ENCODE assay signal across 20 cellular contexts in the genomic region with DNA sequence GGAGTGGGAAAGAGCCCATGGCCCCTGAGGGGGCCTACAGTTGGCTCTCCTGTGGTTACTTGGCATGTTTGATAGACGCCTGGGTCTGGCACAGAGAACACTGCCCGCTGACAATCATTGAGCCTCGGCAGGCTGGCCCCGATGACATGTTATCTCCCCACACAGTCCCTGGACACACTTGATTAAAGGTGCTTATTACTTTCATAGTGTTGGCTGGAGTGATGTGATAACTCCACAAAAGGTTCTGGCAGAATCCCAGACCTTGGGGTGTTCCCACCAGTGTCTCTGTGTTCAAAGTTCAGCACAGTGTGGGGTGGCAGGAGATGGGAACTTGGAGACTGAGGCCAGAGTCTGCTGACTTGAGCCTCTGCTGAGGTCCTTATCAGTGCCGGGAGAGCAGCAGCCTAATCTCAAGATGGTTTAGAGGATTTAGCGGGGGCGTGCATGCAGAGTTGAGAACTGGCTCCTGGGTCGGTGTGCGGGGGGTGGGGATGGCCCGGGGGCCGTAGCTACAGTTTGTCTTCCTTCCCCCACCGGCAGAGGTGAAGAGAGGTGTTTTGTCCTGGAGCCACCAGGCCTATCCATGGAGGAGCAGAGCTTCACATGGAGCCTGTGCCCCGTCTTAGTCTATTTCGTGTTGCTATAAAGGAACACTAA. TPM values are rescaled to one million over a fixed set of nuclear protein-coding genes. Genes with fewer than 3 reads are reported as not detected.
A peak's percentile ranks its signal among the peaks of the same experiment; 100 is the strongest.
DNase-seq lines count a peak whose midpoint lies in the region; ATAC-seq and TF ChIP-seq lines count a peak whose summit lies in the region.
"Had no signal": no experiment of that assay in that cellular context is flagged by ENCODE, and none has a peak within 500 bp of the region (broad histone marks: within the 10 kb centered on the region; RNA-seq: fewer than 3 reads in every experiment).

No MANE protein-coding gene starts in this region.

- H3K9me2 ChIP-seq in OCI-LY1 (ENCODE audit: low read depth, low read length) (no peaks in the 10 kb centered on the region), PC-3 (replicated peaks; ENCODE audit: low read length) (no peaks in the 10 kb centered on the region)

- no peaks in the 10 kb centered on the region for H3K4me1 ChIP-seq in Caco-2
- peaks cover 98% of the 10 kb centered on the region for H3K4me1 ChIP-seq in OCI-LY1 (ENCODE audit: insufficient read depth, low read length, severe bottlenecking)
- peaks cover 28% of the 10 kb centered on the region for H3K4me1 ChIP-seq in endodermal cell (ENCODE audit: control insufficient read depth, insufficient read depth, low read length)
- H3K4me1 ChIP-seq in breast epithelium: no peaks in the 10 kb centered on the region
- no peaks in the 10 kb centered on the region for H3K4me1 ChIP-seq in PC-3 (ENCODE audit: insufficient read depth, low read length)
- H3K4me1 ChIP-seq: body of pancreas, uterus had no signal

- H3K9ac ChIP-seq in OCI-LY1 (ENCODE audit: low read length) (peak overlapping the region; percentile 23; the same call in 1 of the 2 replicates), endodermal cell (ENCODE audit: extremely low read depth, low read length, poor library complexity, severe bottlenecking) (no peak overlapping the region), PC-3 (ENCODE audit: low read length) (no peak overlapping the region)

- H3K4me1 Mint-ChIP-seq in Caco-2 (ENCODE audit: low read depth, unreplicated experiment): peaks cover 7% of the 10 kb centered on the region
- H3K4me1 Mint-ChIP-seq in endodermal cell: peaks cover 53% of the 10 kb centered on the region
- peaks cover 39% of the 10 kb centered on the region for H3K4me1 Mint-ChIP-seq in memory B cell

- H3K36me3 Mint-ChIP-seq in Caco-2 (ENCODE audit: insufficient read depth, unreplicated experiment): no peaks in the 10 kb centered on the region
- peaks cover 4% of the 10 kb centered on the region for H3K36me3 Mint-ChIP-seq in endodermal cell (ENCODE audit: low read depth)
- H3K36me3 Mint-ChIP-seq in memory B cell: peaks cover 6% of the 10 kb centered on the region
- H3K36me3 Mint-ChIP-seq: mesothelial cell of epicardium; naive thymus-derived CD8-positive, alpha-beta T cell had no signal

- 63 to 92% methylated on average over 5 to 14 of the region's 14 CpGs for WGBS in endodermal cell (ENCODE audit: insufficient coverage in 1 of 2, insufficient read length in 1 of 2), 2 experiments

- BruUV-seq in Caco-2 (replicated peaks; lab: Mats Ljungman, UMichigan) (no TSS peak), PC-3 (replicated peaks; lab: Mats Ljungman, UMichigan) (no TSS peak)

- CTCF ChIA-PET in Caco-2 (lab: Charles Lee): no interaction called here
- CTCF ChIA-PET in PC-3 (lab: Charles Lee): no interaction called here

- H3K36me3 ChIP-seq in Caco-2 (ENCODE audit: control insufficient read depth, insufficient read depth, low read length) (no peaks in the 10 kb centered on the region), OCI-LY1 (ENCODE audit: insufficient read depth, low read length) (no peaks in the 10 kb centered on the region), endodermal cell (ENCODE audit: control insufficient read depth, insufficient read depth, low read length) (no peaks in the 10 kb centered on the region), breast epithelium (no peaks in the 10 kb centered on the region), PC-3 (ENCODE audit: low read depth, low read length) (no peaks in the 10 kb centered on the region)
- H3K36me3 ChIP-seq: uterus had no signal

- H3K27ac ChIP-seq in OCI-LY1 (ENCODE audit: low read depth, low read length, poor library complexity, severe bottlenecking) (peak overlapping the region; percentile 97), endodermal cell (ENCODE audit: low read depth, low read length) (no peak overlapping the region), breast epithelium (no peak overlapping the region), PC-3 (ENCODE audit: low read length) (no peak overlapping the region)
- H3K27ac ChIP-seq: body of pancreas, uterus had no signal

- H3K9me3 ChIP-seq in Caco-2 (no peaks in the 10 kb centered on the region), OCI-LY1 (ENCODE audit: low read length) (no peaks in the 10 kb centered on the region), endodermal cell (ENCODE audit: control insufficient read depth, low read length) (no peaks in the 10 kb centered on the region), breast epithelium (no peaks in the 10 kb centered on the region), PC-3 (ENCODE audit: low read length) (no peaks in the 10 kb centered on the region)
- H3K9me3 ChIP-seq: body of pancreas, uterus had no signal

- TF ChIP-seq CTCF in Caco-2 (IDR thresholded peaks at IDR 0.05; ENCODE audit: insufficient read depth in 1 of 2, low read depth in 1 of 2, low read length in 1 of 2, severe bottlenecking in 1 of 2, unreplicated experiment in 1 of 2): no peak
- no peak for TF ChIP-seq CTCF in OCI-LY1 (IDR thresholded peaks at IDR 0.05; ENCODE audit: low read length)
- no peak for TF ChIP-seq CTCF in endodermal cell (conservative IDR thresholded peaks at IDR 0.05)
- TF ChIP-seq CTCF in breast epithelium (IDR thresholded peaks at IDR 0.05): no peak
- TF ChIP-seq CTCF in PC-3 (conservative IDR thresholded peaks at IDR 0.05; ENCODE audit: low read depth, low read length): no peak

- H3K4me3 Mint-ChIP-seq in Caco-2 (ENCODE audit: unreplicated experiment) (no peak overlapping the region), endodermal cell (peak overlapping the region; percentile 34), memory B cell (no peak overlapping the region)
- H3K4me3 Mint-ChIP-seq: CD14-positive monocyte; mesothelial cell of epicardium; naive thymus-derived CD8-positive, alpha-beta T cell had no signal

- POLR2A ChIA-PET in Caco-2 (lab: Charles Lee): interaction anchor here (0.7 kb wide), 1 partner anchor 750 kb away, joined by 3 read pairs; no protein-coding TSS in a partner anchor
- POLR2A ChIA-PET in PC-3 (lab: Charles Lee; ENCODE audit: unreplicated experiment): no interaction called here

- H3K4me2 ChIP-seq in OCI-LY1 (ENCODE audit: low read length) (peak overlapping the region; percentile 15; the same call in 1 of the 2 replicates), PC-3 (ENCODE audit: low read length) (no peak overlapping the region)

- no peaks in the 10 kb centered on the region for H4K20me1 ChIP-seq in OCI-LY1 (ENCODE audit: insufficient read depth, low read length)
- H4K20me1 ChIP-seq in PC-3 (ENCODE audit: low read length): no peaks in the 10 kb centered on the region

- intact Hi-C loops in Caco-2 (cut with micrococcal nuclease; ENCODE audit: unreplicated experiment): no loop called here
- intact Hi-C loops in breast epithelium (cut with DNase I; ENCODE audit: low total_unique reads): no loop called here
- intact Hi-C loops in PC-3 (cut with micrococcal nuclease): no loop called here

- peak overlapping the region; percentile 42 for H3K27ac Mint-ChIP-seq in Caco-2 (ENCODE audit: unreplicated experiment)
- H3K27ac Mint-ChIP-seq in endodermal cell: peak overlapping the region; percentile 31
- peak overlapping the region; percentile 40 for H3K27ac Mint-ChIP-seq in memory B cell
- H3K27ac Mint-ChIP-seq: activated T-helper 2 cell treated with anti-CD3 and anti-CD28 coated beads, Interferon-gamma antibody, Interleukin-2, Interleukin-4, amounts not matched to agents 10 μg/mL and 5 μg/mL and 100 μg/mL, durations not matched to agents 14 hours and 24 hours and 36 hours; mesothelial cell of epicardium; naive thymus-derived CD8-positive, alpha-beta T cell had no signal

- H3K27me3 ChIP-seq in Caco-2 (replicated peaks; ENCODE audit: control insufficient read depth, insufficient read depth, low read length): no peaks in the 10 kb centered on the region
- H3K27me3 ChIP-seq in OCI-LY1 (ENCODE audit: insufficient read depth, low read length): no peaks in the 10 kb centered on the region
- H3K27me3 ChIP-seq in endodermal cell (ENCODE audit: control insufficient read depth, insufficient read depth, low read length, poor library complexity, severe bottlenecking): no peaks in the 10 kb centered on the region
- no peaks in the 10 kb centered on the region for H3K27me3 ChIP-seq in breast epithelium
- no peaks in the 10 kb centered on the region for H3K27me3 ChIP-seq in PC-3 (ENCODE audit: low read length)
- H3K27me3 ChIP-seq: body of pancreas, uterus had no signal

- DNase-seq in Caco-2: no peak
- DNase-seq in endodermal cell: peak; percentile 74
- DNase-seq in memory B cell (ENCODE audit: low spot score in 2 of 2): no peak
- DNase-seq in NCI-H446 treated with DMSO at 0.1 percent for 48 hours (lab: John Stamatoyannopoulos, UW): no peak
- no peak for DNase-seq in breast epithelium (ENCODE audit: low spot score in 2 of 2)
- no peak for DNase-seq in PC-3
- DNase-seq: activated CD4-positive, alpha-beta T cell treated with anti-CD3 and anti-CD28 coated beads for 4 hours; body of pancreas; cortex of kidney; naive thymus-derived CD8-positive, alpha-beta T cell; NCI-H1436; NCI-H510A treated with DMSO at 0.1 percent for 48 hours; stimulated activated CD4-positive, alpha-beta T cell treated with anti-CD3 and anti-CD28 coated beads, Interleukin-12 subunit alpha, Interleukin-12 subunit beta, amount 100 ng/mL, for 4 hours; substantia nigra; uterus had no signal

- no peaks in the 10 kb centered on the region for H3K27me3 Mint-ChIP-seq in Caco-2 (ENCODE audit: insufficient read depth, unreplicated experiment)
- peaks cover 33% of the 10 kb centered on the region for H3K27me3 Mint-ChIP-seq in endodermal cell (ENCODE audit: insufficient read depth)
- H3K27me3 Mint-ChIP-seq in memory B cell: no peaks in the 10 kb centered on the region

- H3K9me3 Mint-ChIP-seq in Caco-2 (ENCODE audit: unreplicated experiment) (no peaks in the 10 kb centered on the region), endodermal cell (peaks cover 2% of the 10 kb centered on the region), memory B cell (no peaks in the 10 kb centered on the region)
- H3K9me3 Mint-ChIP-seq: activated T-helper 2 cell treated with anti-CD3 and anti-CD28 coated beads, Interferon-gamma antibody, Interleukin-2, Interleukin-4, amounts not matched to agents 10 μg/mL and 5 μg/mL and 100 μg/mL, durations not matched to agents 14 hours and 24 hours and 36 hours; naive thymus-derived CD8-positive, alpha-beta T cell had no signal

- no peak for ATAC-seq in memory B cell (ENCODE audit: low read depth)
- ATAC-seq in HG02642 (IDR thresholded peaks at IDR 0.05; ENCODE audit: poor library complexity, unreplicated experiment): no peak
- no peak for ATAC-seq in PC-3
- ATAC-seq: body of pancreas; naive thymus-derived CD8-positive, alpha-beta T cell had no signal

- H3F3A ChIP-seq in OCI-LY1 (ENCODE audit: insufficient read depth, low read length) (no peaks in the 10 kb centered on the region), PC-3 (ENCODE audit: low read length, unreplicated experiment) (no peaks in the 10 kb centered on the region)

- TF ChIP-seq POLR2A in breast epithelium (IDR thresholded peaks at IDR 0.05): no peak

- H3K4me3 ChIP-seq in Caco-2 (ENCODE audit: low read depth, low read length): no peak overlapping the region
- H3K4me3 ChIP-seq in OCI-LY1 (ENCODE audit: low read depth, low read length, poor library complexity, severe bottlenecking): no peak overlapping the region
- H3K4me3 ChIP-seq in endodermal cell (ENCODE audit: low read length): peak overlapping the region; percentile 51
- H3K4me3 ChIP-seq in breast epithelium: no peak overlapping the region
- H3K4me3 ChIP-seq in PC-3 (ENCODE audit: low read length): no peak overlapping the region
- H3K4me3 ChIP-seq: body of pancreas, uterus had no signal

- H2AFZ ChIP-seq in OCI-LY1 (ENCODE audit: low read length) (no peak overlapping the region), PC-3 (ENCODE audit: low read length) (no peak overlapping the region)

- H3K79me2 ChIP-seq in OCI-LY1 (ENCODE audit: insufficient read depth, low read length) (no peaks in the 10 kb centered on the region), PC-3 (ENCODE audit: low read length) (no peaks in the 10 kb centered on the region)

RNA-seq across cellular contexts. Expression of gene PARVB, which starts 22.5 kb away (rescaled TPM):
- 26.8 and 28.8 TPM in 2 replicates for total RNA-seq in Caco-2 (2022)
- 10 to 100 TPM; 29.6 to 32.3 TPM for total RNA-seq in endodermal cell
- 12.6 TPM for polyA plus RNA-seq in endodermal cell (2013, experiment 1 of 2)
- polyA plus RNA-seq in endodermal cell (2013, experiment 2 of 2): 9.5 TPM
- 10 to 100 TPM; 12.3 to 57.6 (median 21.6) TPM for total RNA-seq in breast epithelium
- 69.3 and 85.3 TPM in 2 replicates for total RNA-seq in PC-3 (2014; rRNA removed)
